Comparison of ENCODE assay signal across 21 cellular contexts in genomic region chr1:54234284-54234683, GRCh38. TPM values are rescaled to one million over a fixed set of nuclear protein-coding genes. Genes with fewer than 3 reads are reported as not detected.
DNase-seq lines count a peak whose midpoint lies in the region; ATAC-seq, FAIRE-seq and TF ChIP-seq lines count a peak whose summit lies in the region.
"Had no signal": no experiment of that assay in that cellular context is flagged by ENCODE, and none has a peak within 500 bp of the region (broad histone marks: within the 10 kb centered on the region; RNA-seq: fewer than 3 reads in every experiment).

No MANE protein-coding gene starts in this region.

- TF ChIP-seq POLR2A in HepG2 (IDR thresholded peaks at IDR 0.05; ENCODE audit: insufficient read depth in 1 of 2, low read depth in 2 of 2, low read length in 2 of 2): no peak

- no peak overlapping the region for H2AFZ ChIP-seq in HepG2 (ENCODE audit: low read length)
- H2AFZ ChIP-seq: GM23248 had no signal

- in situ Hi-C loops in HepG2 (cut with HindIII; ENCODE audit: extremely low pct_ligation_motif_present, low pct_unique_long_range_greater_than_20kb): no loop called here

- TF ChIP-seq RAD21 in HepG2 (CRISPR knock-in tag; IDR thresholded peaks at IDR 0.05): no peak

- FAIRE-seq in HepG2 (lab: Jason Lieb, UNC): no peak
- FAIRE-seq: D721Med, GM12878, GM19239, H1 had no signal

- TF ChIP-seq EP300 in HepG2 (IDR thresholded peaks at IDR 0.05; ENCODE audit: low read depth in 2 of 2, low read length in 2 of 2): no peak
- no peak for TF ChIP-seq EP300 in HepG2 (CRISPR knock-in tag; IDR thresholded peaks at IDR 0.05; ENCODE audit: borderline replicate concordance)

- intact Hi-C loops in HepG2 (cut with micrococcal nuclease; ENCODE audit: unreplicated experiment) (no loop called here), colonic mucosa (cut with DNase I) (no loop called here)

- DNase-seq in NCI-H82 (lab: John Stamatoyannopoulos, UW): peak; percentile 88
- DNase-seq in WTC11 (ENCODE audit: low spot score): no peak
- no peak for DNase-seq in HepG2 (ENCODE audit: low spot score)
- no peak for DNase-seq in NCI-H146 treated with DMSO at 0.1 percent for 48 hours (lab: John Stamatoyannopoulos, UW; ENCODE audit: unreplicated experiment)
- DNase-seq in coronary artery (ENCODE audit: low spot score): no peak
- no peak for DNase-seq in colonic mucosa
- DNase-seq: CD4-positive, alpha-beta T cell; CD8-positive, alpha-beta memory T cell; DMS 273 treated with DMSO at 0.1 percent for 48 hours; DMS79; EL; GDM1; GM23248; H7; HCEC 1CT had no signal

- H3K4me1 ChIP-seq in BLaER1 (peaks cover 45% of the 10 kb centered on the region), HepG2 (ENCODE audit: insufficient read depth, low read length) (peaks cover 12% of the 10 kb centered on the region), colonic mucosa (no peaks in the 10 kb centered on the region)

- H3K36me3 ChIP-seq in BLaER1 (peaks cover 54% of the 10 kb centered on the region), HepG2 (replicated peaks in 1 of 2; ENCODE audit: control insufficient read depth in 1 of 2, insufficient read depth in 2 of 2, low read length in 2 of 2) (peaks cover 4 to 22% of the 10 kb centered on the region in 2 experiments; a peak in 3 of 5 replicates), colonic mucosa (no peaks in the 10 kb centered on the region)

- POLR2A ChIA-PET in WTC11 (lab: Charles Lee) (no interaction called here), HepG2 (lab: Yijun Ruan, JAX) (interaction anchor here (1.0 kb wide), 1 partner anchor 35 kb away, joined by 6 read pairs; the partner anchor contains the start of genes CYB5RL and MRPL37)

- no TSS peak for BruUV-seq in HepG2 (replicated peaks; lab: Mats Ljungman, UMichigan)

- H3K4me1 Mint-ChIP-seq in WTC11: no peaks in the 10 kb centered on the region

- no peak overlapping the region for H3K4me3 ChIP-seq in BLaER1
- no peak overlapping the region for H3K4me3 ChIP-seq in HepG2 (replicated peaks in 1 of 3; ENCODE audit: insufficient read depth in 1 of 3, low read depth in 2 of 3, low read length in 3 of 3)
- no peak overlapping the region for H3K4me3 ChIP-seq in coronary artery
- no peak overlapping the region for H3K4me3 ChIP-seq in colonic mucosa
- H3K4me3 ChIP-seq: GM12878, GM23248 had no signal

- H3K9me3 ChIP-seq in BLaER1: no peaks in the 10 kb centered on the region
- H3K9me3 ChIP-seq in HepG2 (ENCODE audit: low read length): no peaks in the 10 kb centered on the region
- H3K9me3 ChIP-seq in colonic mucosa: no peaks in the 10 kb centered on the region

- TF ChIP-seq CTCF in WTC11 (IDR thresholded peaks at IDR 0.05): no peak
- no peak for TF ChIP-seq CTCF in HepG2 (CRISPR knock-in tag; IDR thresholded peaks at IDR 0.05)
- no peak for TF ChIP-seq CTCF in coronary artery (IDR thresholded peaks at IDR 0.05)
- no peak for TF ChIP-seq CTCF in colonic mucosa (IDR thresholded peaks at IDR 0.05)

- H3K36me3 Mint-ChIP-seq in WTC11: peaks cover 47% of the 10 kb centered on the region

- WGBS in HepG2 (ENCODE audit: low lambda C conversion rate): 12% methylated on average over 2 of the region's 2 CpGs

- no peaks in the 10 kb centered on the region for H3K79me2 ChIP-seq in HepG2 (ENCODE audit: insufficient read depth, low read length)

- 0 out of 2 replicates have a peak, but pooled peaks cover 6% of the 10 kb centered on the region for H4K20me1 ChIP-seq in BLaER1
- H4K20me1 ChIP-seq in HepG2 (ENCODE audit: insufficient read depth, low read length): no peaks in the 10 kb centered on the region

- peaks cover 4% of the 10 kb centered on the region; the same call in 1 of the 2 replicates for H3K9me3 Mint-ChIP-seq in WTC11
- H3K9me3 Mint-ChIP-seq: CD14-positive monocyte; CD4-positive, alpha-beta T cell; CD8-positive, alpha-beta memory T cell had no signal

- H3K27ac ChIP-seq in BLaER1 (0 out of 2 replicates have a peak overlapping the region, but pooled peaks have one; percentile 22), HepG2 (ENCODE audit: extremely low read length, insufficient read depth, low read length) (peak overlapping the region; percentile 57), coronary artery (no peak overlapping the region), colonic mucosa (no peak overlapping the region)
- H3K27ac ChIP-seq: GM23248 had no signal

- no peak overlapping the region for H3K4me3 Mint-ChIP-seq in WTC11
- H3K4me3 Mint-ChIP-seq: CD14-positive monocyte; CD4-positive, alpha-beta T cell; CD8-positive, alpha-beta memory T cell had no signal

- H3K9ac ChIP-seq in BLaER1: no peak overlapping the region
- no peak overlapping the region for H3K9ac ChIP-seq in HepG2 (ENCODE audit: insufficient read depth, low read depth, low read length)
- no peak overlapping the region for H3K9ac ChIP-seq in colonic mucosa (ENCODE audit: low read depth in 2 of 2, low read length in 2 of 2)
- H3K9ac ChIP-seq: GM23248 had no signal

- CTCF ChIA-PET in WTC11 (lab: Charles Lee): no interaction called here
- CTCF ChIA-PET in HepG2 (lab: Yijun Ruan, JAX; ENCODE audit: low intra/inter-chr PET ratio, low total read pairs): no interaction called here

- no peaks in the 10 kb centered on the region for H3K27me3 ChIP-seq in BLaER1
- no peaks in the 10 kb centered on the region for H3K27me3 ChIP-seq in HepG2 (ENCODE audit: control insufficient read depth in 1 of 2, insufficient read depth in 2 of 2, low read length in 2 of 2)
- H3K27me3 ChIP-seq in colonic mucosa: no peaks in the 10 kb centered on the region

- H3K4me2 ChIP-seq in BLaER1 (peak overlapping the region; percentile 44), HepG2 (ENCODE audit: low read depth, low read length) (peak overlapping the region; percentile 18; the same call in 1 of the 2 replicates)

- H3K27ac Mint-ChIP-seq in WTC11: no peak overlapping the region
- H3K27ac Mint-ChIP-seq: CD14-positive monocyte had no signal

- no peaks in the 10 kb centered on the region for H3K27me3 Mint-ChIP-seq in WTC11 (ENCODE audit: low read depth)
- H3K27me3 Mint-ChIP-seq: CD4-positive, alpha-beta T cell; CD8-positive, alpha-beta memory T cell had no signal

- no peak for ATAC-seq in WTC11
- peak; percentile 52 for ATAC-seq in HepG2
- ATAC-seq: GM12878 had no signal

TF ChIP-seq in WTC11, 78 proteins besides CTCF, POLR2A, EP300 and RAD21 (continues in another document):
- TF ChIP-seq HMGA2 (CRISPR knock-in tag; IDR thresholded peaks at IDR 0.05): peak; percentile 88
- TF ChIP-seq NFE2L1 (CRISPR knock-in tag; IDR thresholded peaks at IDR 0.05): no peak

TF ChIP-seq in HepG2, 621 proteins besides CTCF, POLR2A, EP300 and RAD21 (continues in another document):
- peak; percentile 69 for TF ChIP-seq BHLHE40 (IDR thresholded peaks at IDR 0.05; ENCODE audit: low read length)

RNA-seq across cellular contexts. Expression of gene MRPL37, which starts 34.3 kb away (rescaled TPM):
- total RNA-seq in WTC11 (2021): 125 to 143 TPM (median 130 TPM) in 3 replicates
- 127 and 143 TPM in 2 replicates for total RNA-seq in HepG2 (2016; rRNA removed; fragmentation: Illumina TruSeq; extraction: Trizol)
- 107 and 109 TPM in 2 replicates for total RNA-seq in HepG2 (2016; cell fraction: cytosol; rRNA removed; fragmentation: Illumina TruSeq; extraction: Trizol; ENCODE audit: low read depth)
- 123 and 145 TPM in 2 replicates for total RNA-seq in HepG2 (2016; cell fraction: insoluble cytoplasmic fraction; rRNA removed; fragmentation: Illumina TruSeq; extraction: Trizol)
- total RNA-seq in HepG2 (2016; cell fraction: membrane; rRNA removed; fragmentation: Illumina TruSeq; extraction: Trizol): 128 and 139 TPM in 2 replicates
- total RNA-seq in HepG2 (2016; cell fraction: nucleus; rRNA removed; fragmentation: Illumina TruSeq; extraction: Trizol): 50.3 and 58.7 TPM in 2 replicates
- 26.5 and 31.7 TPM in 2 replicates for polyA plus RNA-seq in HepG2 (2011; rRNA removed)
- polyA plus RNA-seq in HepG2 (2011; cell fraction: cytosol; rRNA removed): 31.8 and 37.2 TPM in 2 replicates
- polyA plus RNA-seq in HepG2 (2011; cell fraction: nucleus; rRNA removed): 15.6 and 18.1 TPM in 2 replicates
- polyA plus RNA-seq in HepG2 (2012): 81.3 and 106 TPM in 2 replicates
- 175 and 183 TPM in 2 replicates for polyA plus RNA-seq in HepG2 (2016; cell fraction: cytosol; fragmentation: Illumina TruSeq; extraction: Trizol; ENCODE audit: low read depth)
- 248 and 256 TPM in 2 replicates for polyA plus RNA-seq in HepG2 (2016; cell fraction: insoluble cytoplasmic fraction; fragmentation: Illumina TruSeq; extraction: Trizol; ENCODE audit: low read depth)
- polyA plus RNA-seq in HepG2 (2016; cell fraction: membrane; fragmentation: Illumina TruSeq; extraction: Trizol; ENCODE audit: low read depth): 177 and 183 TPM in 2 replicates
- 106 TPM in 2 replicates for polyA plus RNA-seq in HepG2 (2016; cell fraction: nucleus; fragmentation: Illumina TruSeq; extraction: Trizol; ENCODE audit: insufficient read depth, low read depth)
- polyA minus RNA-seq in HepG2 (2011; rRNA and poly(A)+ RNA removed; ENCODE audit: low replicate concordance): 34.6 and 75.1 TPM in 2 replicates
- polyA minus RNA-seq in HepG2 (2011; cell fraction: cytosol; rRNA and poly(A)+ RNA removed): 16.6 and 17.3 TPM in 2 replicates
- 12.8 and 13.4 TPM in 2 replicates for polyA minus RNA-seq in HepG2 (2011; cell fraction: nucleus; rRNA and poly(A)+ RNA removed)
- 100 to 1,000 TPM in 1 of 2 donors, 10 to 100 TPM in 1; 76.7 to 157 TPM for total RNA-seq in colonic mucosa

RNA-seq across cellular contexts. Expression of gene CYB5RL, which starts 34.5 kb away (rescaled TPM):
- total RNA-seq in WTC11 (2021): 13.1 to 14.2 TPM (median 13.4 TPM) in 3 replicates
- 4.1 and 5.0 TPM in 2 replicates for total RNA-seq in HepG2 (2016; rRNA removed; fragmentation: Illumina TruSeq; extraction: Trizol)
- total RNA-seq in HepG2 (2016; cell fraction: cytosol; rRNA removed; fragmentation: Illumina TruSeq; extraction: Trizol; ENCODE audit: low read depth): 4.4 and 6.3 TPM in 2 replicates
- 4.6 and 4.8 TPM in 2 replicates for total RNA-seq in HepG2 (2016; cell fraction: insoluble cytoplasmic fraction; rRNA removed; fragmentation: Illumina TruSeq; extraction: Trizol)
- 4.8 and 6.3 TPM in 2 replicates for total RNA-seq in HepG2 (2016; cell fraction: membrane; rRNA removed; fragmentation: Illumina TruSeq; extraction: Trizol)
- 2.2 and 3.2 TPM in 2 replicates for total RNA-seq in HepG2 (2016; cell fraction: nucleus; rRNA removed; fragmentation: Illumina TruSeq; extraction: Trizol)
- 3.7 and 3.9 TPM in 2 replicates for polyA plus RNA-seq in HepG2 (2011; rRNA removed)
- 3.2 TPM in 2 replicates for polyA plus RNA-seq in HepG2 (2011; cell fraction: cytosol; rRNA removed)
- polyA plus RNA-seq in HepG2 (2011; cell fraction: nucleus; rRNA removed): 6.4 and 7.3 TPM in 2 replicates
- 2.2 and 2.6 TPM in 2 replicates for polyA plus RNA-seq in HepG2 (2012)
- polyA plus RNA-seq in HepG2 (2016; cell fraction: cytosol; fragmentation: Illumina TruSeq; extraction: Trizol; ENCODE audit: low read depth): 5.6 and 6.5 TPM in 2 replicates
- 2.7 and 2.9 TPM in 2 replicates for polyA plus RNA-seq in HepG2 (2016; cell fraction: insoluble cytoplasmic fraction; fragmentation: Illumina TruSeq; extraction: Trizol; ENCODE audit: low read depth)
- 3.5 and 4.4 TPM in 2 replicates for polyA plus RNA-seq in HepG2 (2016; cell fraction: membrane; fragmentation: Illumina TruSeq; extraction: Trizol; ENCODE audit: low read depth)
- 4.5 and 5.3 TPM in 2 replicates for polyA plus RNA-seq in HepG2 (2016; cell fraction: nucleus; fragmentation: Illumina TruSeq; extraction: Trizol; ENCODE audit: insufficient read depth, low read depth)
- 5.6 and 19.2 TPM in 2 replicates for polyA minus RNA-seq in HepG2 (2011; rRNA and poly(A)+ RNA removed; ENCODE audit: low replicate concordance)
- polyA minus RNA-seq in HepG2 (2011; cell fraction: cytosol; rRNA and poly(A)+ RNA removed): 0.79 and 1.4 TPM in 2 replicates
- polyA minus RNA-seq in HepG2 (2011; cell fraction: nucleus; rRNA and poly(A)+ RNA removed): 3.5 and 6.2 TPM in 2 replicates
- 10 to 100 TPM in 1 of 2 donors, 1 to 10 TPM in 1; 3.6 to 12.1 TPM for total RNA-seq in colonic mucosa

Comparison
In these comparisons a context has a peak if more than half of its experiments do, and no peak if none do; other contexts are left out.
1. H3K27ac ChIP-seq: peak in BLaER1 (single experiment) and HepG2 (single experiment); none in coronary artery (0 of 2) and colonic mucosa (single experiment).